In the genomic region with DNA sequence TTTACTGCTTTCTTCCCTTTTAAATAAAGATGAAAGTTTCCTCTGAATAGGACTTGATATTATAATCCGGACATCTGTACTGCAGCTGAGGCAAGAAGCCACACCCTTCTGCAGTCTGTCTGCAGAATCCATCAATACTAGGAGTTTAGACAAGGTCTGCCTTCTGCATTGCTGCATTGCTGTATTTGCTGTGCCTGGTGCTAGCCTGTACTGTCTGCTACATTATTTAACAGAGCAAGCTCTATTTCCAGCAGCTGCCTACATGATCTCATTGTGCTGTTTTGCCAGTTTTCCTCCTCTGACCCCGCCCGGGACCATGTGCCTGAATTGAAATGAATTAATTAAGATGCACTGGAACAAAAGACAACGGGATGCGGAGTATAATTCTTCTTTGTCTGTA, we compare ENCODE assay signal across 8 cellular contexts. TPM values are rescaled to one million over a fixed set of nuclear protein-coding genes. Genes with fewer than 3 reads are reported as not detected.
DNase-seq lines count a peak whose midpoint lies in the region; ATAC-seq, FAIRE-seq and TF ChIP-seq lines count a peak whose summit lies in the region.

No MANE protein-coding gene starts in this region.

- DNase-seq in HFFc6: peak; percentile 38
- peak; percentile 31 for DNase-seq in SW480 (ENCODE audit: low spot score)
- DNase-seq in fibroblast of peridontal ligament (ENCODE audit: extremely low read depth): peak; percentile 77
- DNase-seq in nephron progenitor cell: no peak
- no peak for DNase-seq in GM12892 (ENCODE audit: insufficient read length)
- no peak for DNase-seq in urothelium cell line (ENCODE audit: low spot score)

- H3K4me3 ChIP-seq in ACC112 (ENCODE audit: low read depth, low read length): peak overlapping the region; percentile 91

- H3K4me3 Mint-ChIP-seq in HFFc6: peak overlapping the region; percentile 98
- H3K4me3 Mint-ChIP-seq in nephron progenitor cell: peak overlapping the region; percentile 98

- H3K79me2 ChIP-seq in ACC112 (ENCODE audit: control insufficient read depth, insufficient read depth, low read length, unreplicated experiment): peaks cover 18% of the 10 kb centered on the region

- no peak for ATAC-seq in HG03097 (IDR thresholded peaks at IDR 0.05; ENCODE audit: low FRiP score, unreplicated experiment)

- H3K4me1 Mint-ChIP-seq in HFFc6 (ENCODE audit: low read depth) (peaks cover 27% of the 10 kb centered on the region), nephron progenitor cell (peaks cover 39% of the 10 kb centered on the region)

- H3K27me3 ChIP-seq in ACC112 (ENCODE audit: insufficient read depth, low read length): no peaks in the 10 kb centered on the region

- FAIRE-seq in GM12892 (lab: Jason Lieb, UNC): no peak
- FAIRE-seq in urothelium cell line (lab: Jason Lieb, UNC): no peak

- H3K4me1 ChIP-seq in ACC112 (ENCODE audit: control insufficient read depth, insufficient read depth, low read length, unreplicated experiment): peaks cover 15% of the 10 kb centered on the region

- H3K36me3 ChIP-seq in ACC112 (ENCODE audit: insufficient read depth, low read length): peaks cover 6% of the 10 kb centered on the region

- no peak overlapping the region for H3K27ac ChIP-seq in ACC112 (ENCODE audit: low read depth, low read length)

- no peak for TF ChIP-seq POLR2A in GM12892 (IDR thresholded peaks at IDR 0.05; ENCODE audit: low read depth, low read length)

- H3K27ac Mint-ChIP-seq in HFFc6 (peak overlapping the region; percentile 98), nephron progenitor cell (no peak overlapping the region)

- no peak for TF ChIP-seq CTCF in HFFc6 (IDR thresholded peaks at IDR 0.05)
- TF ChIP-seq CTCF in nephron progenitor cell (IDR thresholded peaks at IDR 0.05): no peak

- H3K27me3 Mint-ChIP-seq in HFFc6 (ENCODE audit: insufficient read depth) (peaks cover 19% of the 10 kb centered on the region), nephron progenitor cell (ENCODE audit: low read depth, poor library complexity) (no peaks in the 10 kb centered on the region)

- no peak overlapping the region for H2AFZ ChIP-seq in ACC112 (ENCODE audit: low read length, unreplicated experiment)

- no peaks in the 10 kb centered on the region; the same call in 1 of the 2 replicates for H3K9me3 Mint-ChIP-seq in HFFc6
- H3K9me3 Mint-ChIP-seq in nephron progenitor cell: no peaks in the 10 kb centered on the region

- H3K36me3 Mint-ChIP-seq in HFFc6 (ENCODE audit: low read depth) (peaks cover 36% of the 10 kb centered on the region), nephron progenitor cell (ENCODE audit: low read depth) (peaks cover 43% of the 10 kb centered on the region)

RNA-seq across cellular contexts. Expression of a gene that starts 1.7 kb away (rescaled TPM):
- 100 to 1,000 TPM; 227 to 300 (median 257) TPM for total RNA-seq in HFFc6 (2021; fragmentation: NEBNext Ultra II Directional; extraction: Animal tissue kit (Norgen Biotek cat#: 25700))
- 72.0 TPM for polyA plus RNA-seq in GM12892 (2012; ENCODE audit: missing spikeins)

RNA-seq across cellular contexts. Expression of a gene that starts 56.0 kb away (rescaled TPM):
- 1,000 to 10,000 TPM; 1,208 to 2,585 (median 2,279) TPM for total RNA-seq in HFFc6 (2021; fragmentation: NEBNext Ultra II Directional; extraction: Animal tissue kit (Norgen Biotek cat#: 25700))
- 1,175 TPM for polyA plus RNA-seq in GM12892 (2012; ENCODE audit: missing spikeins)

Comparison
In these comparisons a context has a peak if more than half of its experiments do, and no peak if none do; other contexts are left out.
1. DNase-seq: peak in HFFc6 (single experiment), SW480 (single experiment) and fibroblast of peridontal ligament (single experiment); none in nephron progenitor cell (single experiment), GM12892 (single experiment) and urothelium cell line (single experiment).